In the genomic region with DNA sequence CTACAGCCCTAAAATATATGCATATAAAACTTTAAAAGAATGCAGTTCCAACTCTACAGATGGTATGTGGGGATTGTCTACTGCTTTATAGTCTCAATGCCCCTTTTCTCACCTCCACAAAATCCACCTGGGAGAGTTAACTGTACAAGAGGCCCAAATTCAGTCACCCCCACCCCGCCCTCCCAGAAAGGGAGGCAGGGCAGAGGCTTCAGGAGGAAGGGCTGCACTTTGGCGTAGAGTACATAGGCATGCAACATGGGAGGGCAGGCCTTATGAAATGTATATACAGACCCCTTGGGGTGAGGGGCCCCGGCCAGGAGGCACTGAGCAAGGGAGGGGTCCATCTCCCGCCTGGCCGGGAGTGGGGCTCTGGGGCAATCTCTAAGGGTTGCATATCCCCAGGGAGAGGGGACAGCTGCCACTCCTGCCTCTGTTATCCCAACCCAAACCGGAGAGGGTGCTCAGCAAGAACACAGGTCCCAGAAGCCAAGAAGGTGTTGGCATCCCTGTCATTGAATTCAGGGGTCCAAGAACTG, we compare ENCODE assay signal across 9 cellular contexts. TPM values are rescaled to one million over a fixed set of nuclear protein-coding genes. Genes with fewer than 3 reads are reported as not detected.
A peak's percentile ranks its signal among the peaks of the same experiment; 100 is the strongest.
DNase-seq lines count a peak whose midpoint lies in the region; ATAC-seq and TF ChIP-seq lines count a peak whose summit lies in the region.
"Had no signal": no experiment of that assay in that cellular context is flagged by ENCODE, and none has a peak within 500 bp of the region (broad histone marks: within the 10 kb centered on the region; RNA-seq: fewer than 3 reads in every experiment).

No MANE protein-coding gene starts in this region.

- peak overlapping the region; percentile 92 for H3K4me2 ChIP-seq in BLaER1

- peak overlapping the region; percentile 88 for H3K27ac Mint-ChIP-seq in natural killer cell

- peaks cover 70% of the 10 kb centered on the region for H3K36me3 ChIP-seq in BLaER1
- H3K36me3 ChIP-seq in KOPT-K1 (ENCODE audit: insufficient read depth, low read length): peaks cover 72% of the 10 kb centered on the region
- H3K36me3 ChIP-seq: ovary had no signal

- H3K27ac ChIP-seq in BLaER1 (peak overlapping the region; percentile 98), KOPT-K1 (ENCODE audit: low read depth, low read length, poor library complexity, severe bottlenecking) (peak overlapping the region; percentile 97)

- peaks cover 58% of the 10 kb centered on the region for H3K4me1 ChIP-seq in BLaER1

- H3K4me3 ChIP-seq in BLaER1 (peak overlapping the region; percentile 86), choroid plexus epithelial cell (ENCODE audit: low read depth, low read length) (peak overlapping the region; percentile 5)

- H4K20me1 ChIP-seq in BLaER1: peaks cover 9% of the 10 kb centered on the region; the same call in 1 of the 2 replicates

- H3K27me3 Mint-ChIP-seq in natural killer cell (ENCODE audit: low read depth in 2 of 2): no peaks in the 10 kb centered on the region

- DNase-seq in choroid plexus epithelial cell (ENCODE audit: low read depth): no peak
- no peak for DNase-seq in natural killer cell
- DNase-seq in NCI-H82 treated with DMSO at 0.1 percent for 48 hours (lab: John Stamatoyannopoulos, UW; ENCODE audit: unreplicated experiment): no peak
- no peak for DNase-seq in NCI-H748 (lab: John Stamatoyannopoulos, UW; ENCODE audit: unreplicated experiment)

- peak overlapping the region; percentile 97 for H3K9ac ChIP-seq in BLaER1

- intact Hi-C loops in natural killer cell (cut with micrococcal nuclease): loop anchor here (1.0 kb wide), 1 partner anchor 54 kb away; no protein-coding TSS in a partner anchor

- H3K9me3 ChIP-seq in BLaER1 (no peaks in the 10 kb centered on the region), KOPT-K1 (ENCODE audit: insufficient read depth, low read length, poor library complexity, severe bottlenecking) (no peaks in the 10 kb centered on the region)
- H3K9me3 ChIP-seq: ovary had no signal

- peak overlapping the region; percentile 89 for H3K4me3 Mint-ChIP-seq in natural killer cell

- TF ChIP-seq CTCF in choroid plexus epithelial cell (conservative IDR thresholded peaks at IDR 0.05; ENCODE audit: low read depth, low read length): no peak
- TF ChIP-seq CTCF in natural killer cell (IDR thresholded peaks at IDR 0.05): no peak

- H3K27me3 ChIP-seq in BLaER1: no peaks in the 10 kb centered on the region
- H3K27me3 ChIP-seq: ovary had no signal

- no peaks in the 10 kb centered on the region for H3K36me3 Mint-ChIP-seq in natural killer cell

- H3K4me1 Mint-ChIP-seq in natural killer cell: peaks cover 18 to 29% of the 10 kb centered on the region in 2 donors

- ATAC-seq in natural killer cell (no peak), GM21825 (IDR thresholded peaks at IDR 0.05; ENCODE audit: unreplicated experiment) (no peak), HG02642 (IDR thresholded peaks at IDR 0.05; ENCODE audit: poor library complexity, unreplicated experiment) (no peak)

- H3K9me3 Mint-ChIP-seq in natural killer cell: no peaks in the 10 kb centered on the region

RNA-seq across cellular contexts. Expression of gene PYGO2, which starts 1.3 kb away (rescaled TPM):
- total RNA-seq in natural killer cell: 10 to 100 TPM; 21.6 to 32.1 (median 27.5) TPM

RNA-seq across cellular contexts. Expression of gene PBXIP1, which starts 7.0 kb away (rescaled TPM):
- 100 to 1,000 TPM; 158 to 200 (median 197) TPM for total RNA-seq in natural killer cell

RNA-seq across cellular contexts. Expression of gene SHC1, which starts 7.7 kb away (rescaled TPM):
- total RNA-seq in natural killer cell: 100 to 1,000 TPM in 1 of 3 donors, 10 to 100 TPM in 2; 94.6 to 112 (median 96.8) TPM

RNA-seq across cellular contexts. Expression of gene CKS1B, which starts 11.6 kb away (rescaled TPM):
- 10 to 100 TPM in 2 of 3 donors, 1 to 10 TPM in 1; 8.5 to 13.0 (median 12.9) TPM for total RNA-seq in natural killer cell

RNA-seq across cellular contexts. Expression of gene FLAD1, which starts 20.3 kb away (rescaled TPM):
- 10 to 100 TPM; 32.1 to 47.6 (median 38.7) TPM for total RNA-seq in natural killer cell
